ENCODE assay signal across 25 cellular contexts in genomic region chr10:568848-569247, GRCh38.
DNase-seq lines count a peak whose midpoint lies in the region; ATAC-seq, FAIRE-seq and TF ChIP-seq lines count a peak whose summit lies in the region.
"Had no signal": no experiment of that assay in that cellular context is flagged by ENCODE, and none has a peak within 500 bp of the region (broad histone marks: within the 10 kb centered on the region; RNA-seq: fewer than 3 reads in every experiment).

No MANE protein-coding gene starts in this region.

- BruUV-seq in HepG2 (replicated peaks; lab: Mats Ljungman, UMichigan) = no TSS peak

- H3K9ac ChIP-seq in HepG2 (ENCODE audit: insufficient read depth, low read depth, low read length) (no peak overlapping the region), OCI-LY1 (ENCODE audit: low read length) (no peak overlapping the region)
- H3K9ac ChIP-seq: BLaER1 had no signal

- H3K27me3 ChIP-seq in HepG2 (ENCODE audit: control insufficient read depth in 1 of 2, insufficient read depth in 2 of 2, low read length in 2 of 2) = no peaks in the 10 kb centered on the region
- H3K27me3 ChIP-seq in right lobe of liver = no peaks in the 10 kb centered on the region
- no peaks in the 10 kb centered on the region for H3K27me3 ChIP-seq in OCI-LY1 (ENCODE audit: insufficient read depth, low read length)
- H3K27me3 ChIP-seq: BE2C, BLaER1 had no signal

- H4K20me1 ChIP-seq in HepG2 (ENCODE audit: insufficient read depth, low read length) (no peaks in the 10 kb centered on the region), OCI-LY1 (ENCODE audit: insufficient read depth, low read length) (no peaks in the 10 kb centered on the region)

- ATAC-seq in HepG2 (no peak), right lobe of liver (no peak), GM19351 (IDR thresholded peaks at IDR 0.05; ENCODE audit: unreplicated experiment) (no peak)
- ATAC-seq: GM12878 had no signal

- no peaks in the 10 kb centered on the region for H3K9me2 ChIP-seq in OCI-LY1 (ENCODE audit: low read depth, low read length)

- no peak overlapping the region for H3K27ac ChIP-seq in HepG2 (ENCODE audit: extremely low read length, insufficient read depth, low read length)
- H3K27ac ChIP-seq in right lobe of liver = no peak overlapping the region
- peak overlapping the region; percentile 100 for H3K27ac ChIP-seq in OCI-LY1 (ENCODE audit: low read depth, low read length, poor library complexity, severe bottlenecking)
- H3K27ac ChIP-seq: BLaER1 had no signal

- no peak for DNase-seq in HepG2 (ENCODE audit: low spot score)
- DNase-seq in right lobe of liver = no peak
- DNase-seq in occipital lobe (lab: John Stamatoyannopoulos, UW) = no peak
- DNase-seq: 8988T; ACHN; BE2C; C1 segment of cervical spinal cord; CD4-positive, alpha-beta memory T cell; CD4-positive, CD25-positive, alpha-beta regulatory T cell; CD8-positive, alpha-beta memory T cell; COR-L47; DMS 273 treated with DMSO at 0.1 percent for 48 hours; DMS153; DMS53; DMS79; DND-41; EL; GDM1 had no signal

- H3K79me2 ChIP-seq in HepG2 (ENCODE audit: insufficient read depth, low read length) (no peaks in the 10 kb centered on the region), OCI-LY1 (ENCODE audit: insufficient read depth, low read length) (peaks cover 36% of the 10 kb centered on the region)

- WGBS in HepG2 (ENCODE audit: low lambda C conversion rate) = 93% methylated on average over 6 of the region's 7 CpGs
- 84% methylated on average over 4 of the region's 7 CpGs for WGBS in right lobe of liver (ENCODE audit: insufficient coverage, low coverage, low lambda C conversion rate, missing lambda C conversion rate)

- TF ChIP-seq POLR2A in HepG2 (IDR thresholded peaks at IDR 0.05; ENCODE audit: insufficient read depth in 1 of 2, low read depth in 2 of 2, low read length in 2 of 2) (no peak), right lobe of liver (IDR thresholded peaks at IDR 0.05) (no peak)

- H3K4me1 ChIP-seq in HepG2 (ENCODE audit: insufficient read depth, low read length) (peaks cover 12% of the 10 kb centered on the region), right lobe of liver (no peaks in the 10 kb centered on the region), OCI-LY1 (ENCODE audit: insufficient read depth, low read length, severe bottlenecking) (peaks cover 76% of the 10 kb centered on the region)
- H3K4me1 ChIP-seq: BE2C had no signal

- POLR2A ChIA-PET in HepG2 (lab: Yijun Ruan, JAX) = interaction anchor here (0.6 kb wide), 1 partner anchor 494 kb away, joined by 3 read pairs; no protein-coding TSS in a partner anchor

- TF ChIP-seq RAD21 in HepG2 (CRISPR knock-in tag; IDR thresholded peaks at IDR 0.05) = no peak

- intact Hi-C loops in HepG2 (cut with micrococcal nuclease; ENCODE audit: unreplicated experiment) = no loop called here
- intact Hi-C loops in right lobe of liver (cut with DNase I) = no loop called here

- H3K4me3 ChIP-seq in HepG2 (replicated peaks in 1 of 3; ENCODE audit: insufficient read depth in 1 of 3, low read depth in 2 of 3, low read length in 3 of 3) (no peak overlapping the region), right lobe of liver (no peak overlapping the region), OCI-LY1 (ENCODE audit: low read depth, low read length, poor library complexity, severe bottlenecking) (no peak overlapping the region)
- H3K4me3 ChIP-seq: BLaER1, GM12878 had no signal

- H3K4me2 ChIP-seq in HepG2 (ENCODE audit: low read depth, low read length) = no peak overlapping the region
- H3K4me2 ChIP-seq in OCI-LY1 (ENCODE audit: low read length) = no peak overlapping the region
- H3K4me2 ChIP-seq: BLaER1 had no signal

- no peaks in the 10 kb centered on the region for H3K36me3 ChIP-seq in HepG2 (replicated peaks in 1 of 2; ENCODE audit: control insufficient read depth in 1 of 2, insufficient read depth in 2 of 2, low read length in 2 of 2)
- no peaks in the 10 kb centered on the region for H3K36me3 ChIP-seq in right lobe of liver
- peaks cover 39% of the 10 kb centered on the region for H3K36me3 ChIP-seq in OCI-LY1 (ENCODE audit: insufficient read depth, low read length)
- H3K36me3 ChIP-seq: BE2C had no signal

- TF ChIP-seq EP300 in HepG2 (IDR thresholded peaks at IDR 0.05; ENCODE audit: low read depth in 2 of 2, low read length in 2 of 2) = no peak
- no peak for TF ChIP-seq EP300 in HepG2 (CRISPR knock-in tag; IDR thresholded peaks at IDR 0.05; ENCODE audit: borderline replicate concordance)

- H3K9me3 ChIP-seq in HepG2 (ENCODE audit: low read length) = no peaks in the 10 kb centered on the region
- H3K9me3 ChIP-seq in right lobe of liver = no peaks in the 10 kb centered on the region
- H3K9me3 ChIP-seq in OCI-LY1 (ENCODE audit: low read length) = peaks cover 12% of the 10 kb centered on the region
- H3K9me3 ChIP-seq: BE2C had no signal

- no peak for TF ChIP-seq CTCF in HepG2 (CRISPR knock-in tag; IDR thresholded peaks at IDR 0.05)
- TF ChIP-seq CTCF in right lobe of liver (IDR thresholded peaks at IDR 0.05) = no peak
- TF ChIP-seq CTCF in OCI-LY1 (IDR thresholded peaks at IDR 0.05; ENCODE audit: low read length) = no peak

- FAIRE-seq in HepG2 (lab: Jason Lieb, UNC) = no peak
- FAIRE-seq: A204.1, GM12878, GM12892, GM18507 had no signal

- no peaks in the 10 kb centered on the region; the same call in 1 of the 2 replicates for H3F3A ChIP-seq in OCI-LY1 (ENCODE audit: insufficient read depth, low read length)

- CTCF ChIA-PET in HepG2 (lab: Yijun Ruan, JAX; ENCODE audit: low intra/inter-chr PET ratio, low total read pairs) = no interaction called here

- in situ Hi-C loops in HepG2 (cut with HindIII; ENCODE audit: extremely low pct_ligation_motif_present, low pct_unique_long_range_greater_than_20kb) = no loop called here

- H2AFZ ChIP-seq in HepG2 (ENCODE audit: low read length) (no peak overlapping the region), OCI-LY1 (ENCODE audit: low read length) (no peak overlapping the region)

TF ChIP-seq in HepG2, 621 proteins besides CTCF, POLR2A, EP300 and RAD21:
- TF ChIP-seq SAFB2 (CRISPR knock-in tag; IDR thresholded peaks at IDR 0.05; ENCODE audit: borderline replicate concordance, low read depth) (no peak), ZNF329 (CRISPR knock-in tag; IDR thresholded peaks at IDR 0.05; ENCODE audit: low read depth) (peak; percentile 92)
TF ChIP-seq in HepG2: peak in this region for 1.
